ENCODE assay signal across 8 cellular contexts in genomic region chr7:120858299-120858636, GRCh38. TPM values are rescaled to one million over a fixed set of nuclear protein-coding genes. Genes with fewer than 3 reads are reported as not detected.
A peak's percentile ranks its signal among the peaks of the same experiment; 100 is the strongest.
DNase-seq lines count a peak whose midpoint lies in the region; ATAC-seq and TF ChIP-seq lines count a peak whose summit lies in the region.

No MANE protein-coding gene starts in this region.

- H3K9me3 ChIP-seq in cardiac muscle cell (ENCODE audit: low read depth) (no peaks in the 10 kb centered on the region), mammary epithelial cell (replicated peaks; ENCODE audit: insufficient read depth, low read length) (no peaks in the 10 kb centered on the region)

- in situ Hi-C loops in mammary epithelial cell (cut with MboI; ENCODE audit: low sequenced_read_pairs in 2 of 2), result no loop called here

- no peaks in the 10 kb centered on the region for H3K79me1 ChIP-seq in mesendoderm (ENCODE audit: low read length)

- DNase-seq in cardiac muscle cell (ENCODE audit: low read depth in 1 of 2, low spot score in 1 of 2), result no peak
- no peak for DNase-seq in Right ventricle myocardium inferior (ENCODE audit: missing footprints)
- no peak for DNase-seq in mammary epithelial cell
- no peak for DNase-seq in mesendoderm
- no peak for DNase-seq in stimulated activated CD4-positive, alpha-beta T cell treated with anti-CD3 and anti-CD28 coated beads, Interleukin-2, amount 100 ng/mL, for 48 hours

- peak overlapping the region; percentile 57 for H2BK5ac ChIP-seq in mesendoderm (ENCODE audit: low read length)

- intact Hi-C loops in Right ventricle myocardium inferior (cut with DNase I) (loop anchor here (5.0 kb wide), 1 partner anchor 66 kb away; no protein-coding TSS in a partner anchor), mammary epithelial cell (cut with micrococcal nuclease) (loop anchor here (5.0 kb wide), 1 partner anchor 94 kb away; the partner anchor contains the start of gene ING3)

- CTCF ChIA-PET in mammary epithelial cell (lab: Charles Lee; ENCODE audit: low non-redundant PET), result no interaction called here

- H3K27me3 ChIP-seq in cardiac muscle cell, result no peaks in the 10 kb centered on the region
- H3K27me3 ChIP-seq in mammary epithelial cell (ENCODE audit: insufficient read depth, low read length), result peaks cover 4% of the 10 kb centered on the region
- no peaks in the 10 kb centered on the region for H3K27me3 ChIP-seq in mesendoderm (ENCODE audit: insufficient read depth, low read length, poor library complexity)

- H4K8ac ChIP-seq in mesendoderm (ENCODE audit: low read depth, low read length), result peak overlapping the region; percentile 93

- H2BK15ac ChIP-seq in mesendoderm (replicated peaks; ENCODE audit: low read depth), result peak overlapping the region; percentile 57

- no peaks in the 10 kb centered on the region for H3K79me2 ChIP-seq in mammary epithelial cell (ENCODE audit: insufficient read depth, low read length)
- no peaks in the 10 kb centered on the region for H3K79me2 ChIP-seq in mesendoderm (ENCODE audit: control insufficient read depth, insufficient read depth, low read length)

- H4K20me1 ChIP-seq in mammary epithelial cell (ENCODE audit: insufficient read depth, low read length), result no peaks in the 10 kb centered on the region

- H3K18ac ChIP-seq in mesendoderm (ENCODE audit: low read length), result peak overlapping the region; percentile 97

- H3K27ac ChIP-seq in cardiac muscle cell (peak overlapping the region; percentile 94), mammary epithelial cell (ENCODE audit: insufficient read depth, low read depth, low read length) (no peak overlapping the region), mesendoderm (ENCODE audit: low read depth, low read length) (peak overlapping the region; percentile 97)

- no TSS peak for BruUV-seq in mammary epithelial cell (replicated peaks; lab: Mats Ljungman, UMichigan)

- H2BK120ac ChIP-seq in mesendoderm (ENCODE audit: low read depth, low read length), result no peak overlapping the region

- H3K4me2 ChIP-seq in mammary epithelial cell (ENCODE audit: insufficient read depth, low read depth, low read length) (peak overlapping the region; percentile 99), mesendoderm (ENCODE audit: low read length) (peak overlapping the region; percentile 47)

- peak overlapping the region; percentile 86 for H3K56ac ChIP-seq in mesendoderm (ENCODE audit: low read length)

- ATAC-seq in Right ventricle myocardium inferior, result no peak
- no peak for ATAC-seq in HG02852 (IDR thresholded peaks at IDR 0.05; ENCODE audit: unreplicated experiment)
- ATAC-seq in GM21515 (IDR thresholded peaks at IDR 0.05; ENCODE audit: unreplicated experiment), result no peak
- no peak for ATAC-seq in GM21717 (IDR thresholded peaks at IDR 0.05; ENCODE audit: unreplicated experiment)

- H3K4me1 ChIP-seq in cardiac muscle cell (ENCODE audit: low read depth) (no peaks in the 10 kb centered on the region), mammary epithelial cell (ENCODE audit: insufficient read depth, low read length) (peaks cover 10% of the 10 kb centered on the region), mesendoderm (ENCODE audit: control insufficient read depth, low read depth, low read length) (peaks cover 2% of the 10 kb centered on the region)

- no peaks in the 10 kb centered on the region for H3K36me3 ChIP-seq in cardiac muscle cell
- no peaks in the 10 kb centered on the region for H3K36me3 ChIP-seq in mammary epithelial cell (ENCODE audit: insufficient read depth, low read length)
- no peaks in the 10 kb centered on the region for H3K36me3 ChIP-seq in mesendoderm (ENCODE audit: control insufficient read depth, insufficient read depth, low read length)

- H2AFZ ChIP-seq in mammary epithelial cell (ENCODE audit: low read depth, low read length), result peak overlapping the region; percentile 88

- H3K4me3 ChIP-seq in cardiac muscle cell (peak overlapping the region; percentile 89), mammary epithelial cell (replicated peaks in 1 of 3; ENCODE audit: insufficient read depth in 1 of 3, low read depth in 2 of 3, low read length in 3 of 3) (peak overlapping the region; percentile 61 to 79 (median 69)), mesendoderm (ENCODE audit: low read length) (peak overlapping the region; percentile 38)

- no peak overlapping the region for H4K5ac ChIP-seq in mesendoderm (ENCODE audit: low read length)

- 9% methylated on average over 4 of the region's 4 CpGs for WGBS in mammary epithelial cell (ENCODE audit: low coverage, missing lambda C conversion rate)
- WGBS in mesendoderm (ENCODE audit: extremely low coverage, insufficient coverage, low lambda C conversion rate), result no CpG with 5 or more reads among the region's 4 CpGs

- H2AK5ac ChIP-seq in mesendoderm (ENCODE audit: low read length), result no peak overlapping the region

- no peak for TF ChIP-seq CTCF in cardiac muscle cell (IDR thresholded peaks at IDR 0.05; ENCODE audit: low read depth, low read length)
- no peak for TF ChIP-seq CTCF in mammary epithelial cell (conservative IDR thresholded peaks at IDR 0.05 in 1 of 2, IDR thresholded peaks at IDR 0.05 in 1 of 2; ENCODE audit: extremely low read depth in 1 of 2, insufficient read depth in 1 of 2, low read depth in 1 of 2, low read length in 2 of 2)

- H3K9ac ChIP-seq in mammary epithelial cell (ENCODE audit: insufficient read depth, low read length) (no peak overlapping the region), mesendoderm (ENCODE audit: low read length) (peak overlapping the region; percentile 82)

- no peak overlapping the region for H3K23ac ChIP-seq in mesendoderm (ENCODE audit: low read length)

- dilution Hi-C loops in mammary epithelial cell (cut with HindIII; ENCODE audit: low sequenced_read_pairs), result no loop called here

- peak overlapping the region; percentile 25 for H3K4ac ChIP-seq in mesendoderm (ENCODE audit: low read depth, low read length)

RNA-seq across cellular contexts. Expression of gene TSPAN12, which starts 0.3 kb away (rescaled TPM):
- total RNA-seq in cardiac muscle cell (3.7 and 6.7 TPM in 2 replicates), Right ventricle myocardium inferior (61.4 TPM), mammary epithelial cell (1 to 10 TPM; 1.2 to 3.2 TPM)
- polyA plus RNA-seq in cardiac muscle cell (7.0 and 9.3 TPM in 2 replicates), mammary epithelial cell (0.15 TPM)
- polyA minus RNA-seq in mammary epithelial cell, result not detected
- 15.3 TPM for polyA plus RNA-seq in mesendoderm (2013, experiment 1 of 2)
- 17.7 TPM for polyA plus RNA-seq in mesendoderm (2013, experiment 2 of 2)

Comparison
In these comparisons a context has a peak if more than half of its experiments do, and no peak if none do; other contexts are left out.
1. H3K4me3 ChIP-seq: peak in every context shown above with its lines; median percentile 89 in cardiac muscle cell; 69 in mammary epithelial cell; 38 in mesendoderm.